ENCODE assay signal across 10 cellular contexts in the genomic region with DNA sequence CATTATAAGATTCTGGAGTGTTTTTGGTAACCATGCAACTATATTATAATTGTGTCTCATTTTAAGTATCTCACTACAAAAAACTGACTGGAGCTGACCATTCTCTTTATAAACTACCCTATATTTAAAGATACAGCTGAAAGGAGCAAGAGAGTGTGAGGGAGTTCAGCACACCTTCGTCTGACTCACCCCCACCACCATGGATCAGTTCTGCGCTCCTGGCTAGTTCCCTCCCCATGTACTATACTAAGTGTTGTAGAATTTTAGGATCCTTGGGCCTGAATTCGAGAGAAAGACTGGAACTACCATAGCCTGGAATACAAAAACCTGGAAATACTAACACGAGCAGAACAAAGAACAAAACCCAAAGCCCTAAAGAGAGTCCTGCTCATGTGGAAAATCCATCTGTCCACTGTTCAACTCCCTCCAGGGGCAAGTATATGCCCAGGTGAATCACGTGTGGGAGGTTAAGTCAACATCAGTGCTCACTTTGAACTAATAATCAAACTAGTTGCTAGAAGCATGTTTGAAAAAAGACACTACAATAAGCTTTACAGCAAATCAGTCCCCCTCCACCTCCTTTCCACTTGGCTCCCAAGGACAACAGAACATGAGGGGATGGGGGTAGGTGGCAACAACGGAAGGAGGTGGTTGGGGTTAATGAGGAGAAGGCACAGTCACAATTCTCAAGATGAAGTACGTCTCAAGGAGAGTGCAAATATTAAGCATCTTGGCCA. TPM values are rescaled to one million over a fixed set of nuclear protein-coding genes. Genes with fewer than 3 reads are reported as not detected.
DNase-seq lines count a peak whose midpoint lies in the region; ATAC-seq, FAIRE-seq and TF ChIP-seq lines count a peak whose summit lies in the region.
"Had no signal": no experiment of that assay in that cellular context is flagged by ENCODE, and none has a peak within 500 bp of the region (broad histone marks: within the 10 kb centered on the region; RNA-seq: fewer than 3 reads in every experiment).

No MANE protein-coding gene starts in this region.

- TF ChIP-seq CTCF in A549 (IDR thresholded peaks at IDR 0.05) (no peak), Loucy (conservative IDR thresholded peaks at IDR 0.05; ENCODE audit: low read length) (no peak), chondrocyte (IDR thresholded peaks at IDR 0.05) (no peak), colonic mucosa (IDR thresholded peaks at IDR 0.05) (no peak)

- WGBS in A549 (ENCODE audit: missing lambda C conversion rate), result 58% methylated on average over 7 of the region's 7 CpGs

- DNase-seq in A549 (ENCODE audit: low read depth in 1 of 2, low spot score in 1 of 2) (no peak), chondrocyte (ENCODE audit: low spot score) (no peak), mucosa of gallbladder (ENCODE audit: low spot score) (peak; percentile 32), NCI-H524 treated with DMSO at 0.1 percent for 48 hours (lab: John Stamatoyannopoulos, UW) (no peak), colonic mucosa (no peak)
- DNase-seq in stimulated activated CD4-positive, alpha-beta T cell treated with anti-CD3 and anti-CD28 coated beads, Interleukin-2, amount 100 ng/mL, for 48 hours, result no peak

- FAIRE-seq in A549 (lab: Jason Lieb, UNC), result no peak
- FAIRE-seq: G401.6, HTR-8/SVneo had no signal

- TF ChIP-seq EP300 in A549 (IDR thresholded peaks at IDR 0.05), result no peak

- H3K36me3 Mint-ChIP-seq in chondrocyte (ENCODE audit: low read depth), result no peaks in the 10 kb centered on the region

- H3K36me3 ChIP-seq in Loucy (ENCODE audit: insufficient read depth, low read length) (0 out of 2 replicates have a peak, but pooled peaks cover 6% of the 10 kb centered on the region), colonic mucosa (no peaks in the 10 kb centered on the region)

- H3K4me1 ChIP-seq in A549, result peaks cover 67% of the 10 kb centered on the region
- H3K4me1 ChIP-seq in Loucy (ENCODE audit: insufficient read depth, low read length, poor library complexity, severe bottlenecking), result peaks cover 73% of the 10 kb centered on the region
- peaks cover 3% of the 10 kb centered on the region for H3K4me1 ChIP-seq in colonic mucosa

- peaks cover 68% of the 10 kb centered on the region for H3K4me1 Mint-ChIP-seq in chondrocyte (ENCODE audit: low read depth)

- no peak for TF ChIP-seq POLR2A in A549 (IDR thresholded peaks at IDR 0.05; ENCODE audit: low read length)

- no peak overlapping the region for H2AFZ ChIP-seq in Loucy (ENCODE audit: low read length)

- H3K27me3 ChIP-seq in Loucy (ENCODE audit: insufficient read depth, low read length, poor library complexity, severe bottlenecking) (no peaks in the 10 kb centered on the region), colonic mucosa (no peaks in the 10 kb centered on the region)

- H3K9me3 ChIP-seq in A549 (no peaks in the 10 kb centered on the region), Loucy (ENCODE audit: insufficient read depth, low read depth, low read length) (no peaks in the 10 kb centered on the region), colonic mucosa (no peaks in the 10 kb centered on the region)

- H3K27me3 Mint-ChIP-seq in chondrocyte (ENCODE audit: low read depth), result no peaks in the 10 kb centered on the region

- no peaks in the 10 kb centered on the region for H3K9me2 ChIP-seq in Loucy (replicated peaks; ENCODE audit: low read depth, low read length)

- CTCF ChIA-PET in A549 (lab: Yijun Ruan, JAX), result interaction anchor here (1.2 to 1.7 kb wide), 2 partner anchors 7 to 10 kb away, joined by 4 read pairs; no protein-coding TSS in a partner anchor

- H3K9me3 Mint-ChIP-seq in chondrocyte (ENCODE audit: low read depth), result no peaks in the 10 kb centered on the region

- ATAC-seq in A549 (no peak), HG02588 (IDR thresholded peaks at IDR 0.05; ENCODE audit: unreplicated experiment) (no peak)

- H3K27ac ChIP-seq in A549 (peak overlapping the region; percentile 58 to 80), colonic mucosa (no peak overlapping the region)

- H3K27ac Mint-ChIP-seq in chondrocyte (ENCODE audit: unreplicated experiment), result peak overlapping the region; percentile 90

- POLR2A ChIA-PET in A549 (lab: Yijun Ruan, JAX), result interaction anchor here (2.8 kb wide), 1 partner anchor 57 kb away, joined by 8 read pairs; no protein-coding TSS in a partner anchor

- H3K4me3 ChIP-seq in A549 (no peak overlapping the region), Loucy (ENCODE audit: low read length, poor library complexity, severe bottlenecking) (peak overlapping the region; percentile 63), colonic mucosa (no peak overlapping the region)

- H3K4me3 Mint-ChIP-seq in chondrocyte (ENCODE audit: unreplicated experiment), result no peak overlapping the region

- H4K20me1 ChIP-seq in Loucy (ENCODE audit: insufficient read depth, low read length, poor library complexity, severe bottlenecking), result peaks cover 50% of the 10 kb centered on the region

- intact Hi-C loops in colonic mucosa (cut with DNase I), result no loop called here

- H3F3A ChIP-seq in Loucy (ENCODE audit: low read depth), result peaks cover 23% of the 10 kb centered on the region

- TF ChIP-seq RAD21 in A549 (conservative IDR thresholded peaks at IDR 0.05 in 1 of 2, IDR thresholded peaks at IDR 0.05 in 1 of 2), result no peak

- H3K4me2 ChIP-seq in A549, result peak overlapping the region; percentile 74
- H3K4me2 ChIP-seq in Loucy (ENCODE audit: low read depth, low read length, poor library complexity, severe bottlenecking), result peak overlapping the region; percentile 84

- H3K9ac ChIP-seq in Loucy (ENCODE audit: low read depth, low read length, poor library complexity, severe bottlenecking), result peak overlapping the region; percentile 84
- H3K9ac ChIP-seq in colonic mucosa (ENCODE audit: low read depth in 2 of 2, low read length in 2 of 2), result no peak overlapping the region

- peaks cover 83% of the 10 kb centered on the region for H3K79me2 ChIP-seq in Loucy (ENCODE audit: insufficient read depth, low read length)

TF ChIP-seq in A549, 52 proteins besides CTCF, POLR2A, EP300 and RAD21:
- no peak for TF ChIP-seq BHLHE40 (IDR thresholded peaks at IDR 0.05; ENCODE audit: low read depth, low read length)
- TF ChIP-seq, protein P1, sequence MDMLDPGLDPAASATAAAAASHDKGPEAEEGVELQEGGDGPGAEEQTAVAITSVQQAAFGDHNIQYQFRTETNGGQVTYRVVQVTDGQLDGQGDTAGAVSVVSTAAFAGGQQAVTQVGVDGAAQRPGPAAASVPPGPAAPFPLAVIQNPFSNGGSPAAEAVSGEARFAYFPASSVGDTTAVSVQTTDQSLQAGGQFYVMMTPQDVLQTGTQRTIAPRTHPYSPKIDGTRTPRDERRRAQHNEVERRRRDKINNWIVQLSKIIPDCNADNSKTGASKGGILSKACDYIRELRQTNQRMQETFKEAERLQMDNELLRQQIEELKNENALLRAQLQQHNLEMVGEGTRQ (IDR thresholded peaks at IDR 0.05), result no peak
- TF ChIP-seq FOSB (CRISPR knock-in tag; IDR thresholded peaks at IDR 0.05), result no peak
- no peak for TF ChIP-seq CHD4 (IDR thresholded peaks at IDR 0.05; ENCODE audit: borderline replicate concordance)
- no peak for TF ChIP-seq HOXB13 (CRISPR knock-in tag; IDR thresholded peaks at IDR 0.05; ENCODE audit: low read depth)
- no peak for TF ChIP-seq CBX8 (IDR thresholded peaks at IDR 0.05)
- no peak for TF ChIP-seq MAZ (IDR thresholded peaks at IDR 0.05; ENCODE audit: borderline replicate concordance, low read depth, low read length)
- TF ChIP-seq HOXA7 (CRISPR knock-in tag; IDR thresholded peaks at IDR 0.05), result no peak
- TF ChIP-seq HMGXB4 (CRISPR knock-in tag; IDR thresholded peaks at IDR 0.05; ENCODE audit: borderline replicate concordance), result no peak
- TF ChIP-seq MYC (IDR thresholded peaks at IDR 0.05; ENCODE audit: borderline replicate concordance, low read length), result no peak
- TF ChIP-seq, protein P2, sequence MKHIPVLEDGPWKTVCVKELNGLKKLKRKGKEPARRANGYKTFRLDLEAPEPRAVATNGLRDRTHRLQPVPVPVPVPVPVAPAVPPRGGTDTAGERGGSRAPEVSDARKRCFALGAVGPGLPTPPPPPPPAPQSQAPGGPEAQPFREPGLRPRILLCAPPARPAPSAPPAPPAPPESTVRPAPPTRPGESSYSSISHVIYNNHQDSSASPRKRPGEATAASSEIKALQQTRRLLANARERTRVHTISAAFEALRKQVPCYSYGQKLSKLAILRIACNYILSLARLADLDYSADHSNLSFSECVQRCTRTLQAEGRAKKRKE (CRISPR knock-in tag; IDR thresholded peaks at IDR 0.05; ENCODE audit: low read depth), result no peak
- no peak for TF ChIP-seq RCOR1 (IDR thresholded peaks at IDR 0.05; ENCODE audit: low read depth, low read length)
- no peak for TF ChIP-seq KDM5A (IDR thresholded peaks at IDR 0.05)
- TF ChIP-seq E2F6 (IDR thresholded peaks at IDR 0.05; ENCODE audit: borderline replicate concordance, low read depth), result no peak

RNA-seq across cellular contexts. Expression of gene ELOVL5, which starts 46.8 kb away (rescaled TPM):
- polyA plus RNA-seq in A549 (2011; rRNA removed), result 84.6 and 90.9 TPM in 2 replicates
- 22.0 and 29.7 TPM in 2 replicates for polyA plus RNA-seq in A549 (2012; cell fraction: cytosol; rRNA removed)
- 25.0 and 36.3 TPM in 2 replicates for polyA plus RNA-seq in A549 (2012; cell fraction: nucleus; rRNA removed)
- 82.1 to 95.4 TPM (median 94.5 TPM) in 3 replicates for polyA plus RNA-seq in A549 (2017; fragmentation: RNase III; extraction: RNeasy Plus Mini Kit Qiagen cat#74134 plus additional on column Dnase treatment)
- polyA minus RNA-seq in A549 (2011; rRNA and poly(A)+ RNA removed), result 80.0 and 86.8 TPM in 2 replicates
- 95.1 to 127 TPM (median 102 TPM) in 3 replicates for total RNA-seq in chondrocyte
- 83.3 TPM for total RNA-seq in mucosa of gallbladder
- 10 to 100 TPM; 17.5 to 34.9 TPM for total RNA-seq in colonic mucosa
